Comparison of ENCODE assay signal across 12 cellular contexts in the genomic region with DNA sequence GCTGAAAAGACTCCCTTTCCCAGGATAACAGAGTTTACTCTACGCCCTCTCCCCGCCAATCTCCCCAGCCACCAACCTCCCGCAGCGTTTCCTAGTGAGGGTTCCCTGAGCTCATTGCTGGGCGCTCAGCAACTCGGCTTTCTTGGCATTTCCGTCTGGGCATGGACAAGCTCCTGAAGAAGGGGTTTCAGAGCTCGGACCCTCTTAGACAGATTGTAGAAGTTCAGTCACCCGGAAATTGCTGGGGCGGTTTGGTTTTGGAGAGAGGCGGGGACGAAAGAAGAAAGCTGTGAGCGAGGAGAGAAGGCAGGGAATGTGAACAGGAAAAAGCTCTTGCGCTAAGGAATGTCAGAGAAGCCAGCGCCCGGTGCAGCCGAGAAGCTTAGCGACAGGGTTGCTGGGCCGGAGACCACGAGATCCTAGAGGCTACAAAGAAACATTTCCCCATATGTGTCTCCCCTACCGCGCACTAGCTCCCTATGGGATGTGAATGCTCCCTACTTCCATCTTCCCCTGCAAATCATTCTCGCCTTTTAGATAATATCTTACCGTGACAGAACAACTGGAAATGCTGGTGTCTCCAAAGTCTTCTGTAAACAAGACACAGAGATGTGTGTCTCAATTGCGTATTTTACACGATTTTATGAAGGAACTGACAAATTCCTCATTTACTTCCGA. TPM values are rescaled to one million over a fixed set of nuclear protein-coding genes. Genes with fewer than 3 reads are reported as not detected.
DNase-seq lines count a peak whose midpoint lies in the region; ATAC-seq and TF ChIP-seq lines count a peak whose summit lies in the region.
"Had no signal": no experiment of that assay in that cellular context is flagged by ENCODE, and none has a peak within 500 bp of the region (broad histone marks: within the 10 kb centered on the region; RNA-seq: fewer than 3 reads in every experiment).

No MANE protein-coding gene starts in this region.

- H3K9me3 ChIP-seq in stomach = peaks cover 0 to 46% (median 32%) of the 10 kb centered on the region in 4 donors
- H3K9me3 ChIP-seq: vagina had no signal

- no CpG with 5 or more reads among the region's 27 CpGs for WGBS in mesendoderm (ENCODE audit: extremely low coverage, insufficient coverage, low lambda C conversion rate)
- WGBS in stomach, 5 donors = 4 to 9% (median 7%) methylated on average over 27 of the region's 27 CpGs

- no peak overlapping the region for H3K27ac ChIP-seq in brain microvascular endothelial cell
- no peak overlapping the region for H3K27ac ChIP-seq in mesendoderm (ENCODE audit: low read depth, low read length)
- no peak overlapping the region for H3K27ac ChIP-seq in stomach
- H3K27ac ChIP-seq: vagina had no signal

- TF ChIP-seq EP300 in stomach (IDR thresholded peaks at IDR 0.05) = no peak

- H3K4me2 ChIP-seq in mesendoderm (ENCODE audit: low read length) = peak overlapping the region; percentile 97

- in situ Hi-C loops in Caki2 (cut with HindIII; ENCODE audit: low pct_unique_long_range_greater_than_20kb, low sequenced_read_pairs) = no loop called here
- in situ Hi-C loops in brain microvascular endothelial cell (cut with HindIII; ENCODE audit: low pct_ligation_motif_present, low sequenced_read_pairs) = no loop called here

- H3K36me3 Mint-ChIP-seq in IgD-negative memory B cell = peaks cover 4% of the 10 kb centered on the region

- TF ChIP-seq POLR2A in stomach (IDR thresholded peaks at IDR 0.05) = no peak

- H3K27me3 ChIP-seq in brain microvascular endothelial cell (replicated peaks) = no peaks in the 10 kb centered on the region
- no peaks in the 10 kb centered on the region for H3K27me3 ChIP-seq in mesendoderm (ENCODE audit: insufficient read depth, low read length, poor library complexity)
- H3K27me3 ChIP-seq in stomach = peaks cover 28 to 100% (median 70%) of the 10 kb centered on the region in 3 donors
- H3K27me3 ChIP-seq: vagina had no signal

- intact Hi-C loops in stomach (cut with DNase I; ENCODE audit: low total_unique reads) = no loop called here

- peak; percentile 66 for DNase-seq in Caki2 (ENCODE audit: low read depth)
- peak; percentile 58 for DNase-seq in brain microvascular endothelial cell
- peak; percentile 92 for DNase-seq in mesendoderm
- no peak for DNase-seq in T1000 (lab: John Stamatoyannopoulos, UW)
- DNase-seq in NCI-H2227 (lab: John Stamatoyannopoulos, UW; ENCODE audit: unreplicated experiment) = no peak
- DNase-seq in stomach = no peak
- DNase-seq: effector memory CD8-positive, alpha-beta T cell had no signal

- no peak overlapping the region for H2BK120ac ChIP-seq in mesendoderm (ENCODE audit: low read depth, low read length)

- H3K18ac ChIP-seq in mesendoderm (ENCODE audit: low read length) = no peak overlapping the region

- H3K4ac ChIP-seq in mesendoderm (ENCODE audit: low read depth, low read length) = no peak overlapping the region

- no peak overlapping the region for H2AK5ac ChIP-seq in mesendoderm (ENCODE audit: low read length)

- peak overlapping the region; percentile 87 to 95 (median 92) for H3K27ac Mint-ChIP-seq in IgD-negative memory B cell

- H3K79me2 ChIP-seq in mesendoderm (ENCODE audit: control insufficient read depth, insufficient read depth, low read length) = no peaks in the 10 kb centered on the region

- no peaks in the 10 kb centered on the region for H3K79me1 ChIP-seq in mesendoderm (ENCODE audit: low read length)

- H3K56ac ChIP-seq in mesendoderm (ENCODE audit: low read length) = peak overlapping the region; percentile 61

- H3K9ac ChIP-seq in mesendoderm (ENCODE audit: low read length) = peak overlapping the region; percentile 65

- H3K36me3 ChIP-seq in brain microvascular endothelial cell (replicated peaks) (no peaks in the 10 kb centered on the region), mesendoderm (ENCODE audit: control insufficient read depth, insufficient read depth, low read length) (no peaks in the 10 kb centered on the region), stomach (no peaks in the 10 kb centered on the region)
- H3K36me3 ChIP-seq: vagina had no signal

- peaks cover 59% of the 10 kb centered on the region for H3K27me3 Mint-ChIP-seq in IgD-negative memory B cell

- H3K4me3 ChIP-seq in brain microvascular endothelial cell (ENCODE audit: low read depth, low read length) (peak overlapping the region; percentile 65), mesendoderm (ENCODE audit: low read length) (peak overlapping the region; percentile 63), stomach (no peak overlapping the region)
- H3K4me3 ChIP-seq: vagina had no signal

- peaks cover 7 to 28% (median 20%) of the 10 kb centered on the region in 3 donors for H3K9me3 Mint-ChIP-seq in IgD-negative memory B cell

- no peak overlapping the region for H2BK5ac ChIP-seq in mesendoderm (ENCODE audit: low read length)

- no peak overlapping the region for H2BK15ac ChIP-seq in mesendoderm (replicated peaks; ENCODE audit: low read depth)

- no peak for ATAC-seq in HG02642 (IDR thresholded peaks at IDR 0.05; ENCODE audit: poor library complexity, unreplicated experiment)
- ATAC-seq: effector memory CD8-positive, alpha-beta T cell; Right ventricle myocardium inferior had no signal

- TF ChIP-seq CTCF in brain microvascular endothelial cell (IDR thresholded peaks at IDR 0.05; ENCODE audit: low read depth, low read length, missing control alignments) (no peak), stomach (IDR thresholded peaks at IDR 0.05) (no peak)

- H3K4me1 ChIP-seq in mesendoderm (ENCODE audit: control insufficient read depth, low read depth, low read length) (peaks cover 1% of the 10 kb centered on the region), stomach (peaks cover 0 to 3% (median 0%) of the 10 kb centered on the region in 4 donors)
- H3K4me1 ChIP-seq: vagina had no signal

- peaks cover 0 to 5% (median 2%) of the 10 kb centered on the region in 3 donors for H3K4me1 Mint-ChIP-seq in IgD-negative memory B cell

- no peak overlapping the region for H3K23ac ChIP-seq in mesendoderm (ENCODE audit: low read length)

- H4K8ac ChIP-seq in mesendoderm (ENCODE audit: low read depth, low read length) = no peak overlapping the region

- H3K4me3 Mint-ChIP-seq in IgD-negative memory B cell = peak overlapping the region in 3 of 4 donors; percentile 70 to 88 (median 74)

- no peak overlapping the region for H4K5ac ChIP-seq in mesendoderm (ENCODE audit: low read length)

RNA-seq across cellular contexts. Expression of a gene that starts 15.8 kb away (rescaled TPM):
- total RNA-seq in Caki2 (2014; rRNA removed; shearing (Covaris generic); ENCODE audit: low replicate concordance) = not detected in 2 replicates
- polyA plus RNA-seq in IgD-negative memory B cell (not detected), stomach (not detected)
- 0.07 TPM for polyA plus RNA-seq in mesendoderm (2013, experiment 1 of 2)
- polyA plus RNA-seq in mesendoderm (2013, experiment 2 of 2) = 0.06 TPM
- total RNA-seq in stomach = not detected
- total RNA-seq: renal cortical epithelial cell, Right ventricle myocardium inferior, vagina had no signal

RNA-seq across cellular contexts. Expression of a gene that starts 48.7 kb away (rescaled TPM):
- total RNA-seq in Caki2 (2014; rRNA removed; shearing (Covaris generic); ENCODE audit: low replicate concordance) = 10.7 and 14.3 TPM in 2 replicates
- 3.2 TPM for polyA plus RNA-seq in IgD-negative memory B cell
- polyA plus RNA-seq in mesendoderm (2013, experiment 1 of 2) = 8.8 TPM
- 9.5 TPM for polyA plus RNA-seq in mesendoderm (2013, experiment 2 of 2)
- total RNA-seq in stomach = 10 to 100 TPM in 2 of 5 donors, 1 to 10 TPM in 2, not detected in 1; 2.2 to 36.2 (median 11.3) TPM
- 10 to 100 TPM in 2 of 3 donors, 1 to 10 TPM in 1; 7.4 to 23.7 (median 18.5) TPM for polyA plus RNA-seq in stomach

Comparison
In these comparisons a context has a peak if more than half of its experiments do, and no peak if none do; other contexts are left out.
1. DNase-seq: peak in Caki2 (single experiment), brain microvascular endothelial cell (single experiment) and mesendoderm (single experiment); none in T1000 (single experiment), NCI-H2227 (single experiment) and stomach (single experiment).
2. H3K4me3 ChIP-seq: peak in brain microvascular endothelial cell (single experiment) and mesendoderm (single experiment); none in stomach (0 of 4).